22 cellular contexts compared by ENCODE assay signal in genomic region chr19:1807695-1808394, GRCh38. TPM values are rescaled to one million over a fixed set of nuclear protein-coding genes. Genes with fewer than 3 reads are reported as not detected.
"Had no signal": no experiment of that assay in that cellular context is flagged by ENCODE, and none has a peak within 500 bp of the region (broad histone marks: within the 10 kb centered on the region; RNA-seq: fewer than 3 reads in every experiment).

No MANE protein-coding gene starts in this region.

- H3K9me3 ChIP-seq: adrenal gland, left lung, right atrium auricular region, SK-N-SH, transverse colon had no signal

- H3K27me3 Mint-ChIP-seq: activated CD4-positive, alpha-beta T cell treated with anti-CD3 and anti-CD28 coated beads, Interleukin-2, amount 10 ng/mL, durations not matched to agents 24 days and 14 days; activated T-cell treated with anti-CD3 and anti-CD28 coated beads, Interleukin-2, amount 50 U/mL, for 24 hours; stimulated activated naive CD8-positive, alpha-beta T cell treated with anti-CD3 and anti-CD28 coated beads, Interleukin-15, Interleukin-2, amounts not matched to agents 100 ng/mL and 50 ng/mL, for 24 hours had no signal

- H3K27ac ChIP-seq: adrenal gland, cardiac muscle cell, dorsolateral prefrontal cortex, left lung, right atrium auricular region, transverse colon had no signal

- H3K4me3 Mint-ChIP-seq: activated CD4-positive, alpha-beta T cell treated with anti-CD3 and anti-CD28 coated beads, Interleukin-2, amount 10 ng/mL, durations not matched to agents 24 days and 14 days; activated CD8-positive, alpha-beta T cell treated with anti-CD3 and anti-CD28 coated beads, Interleukin-2, amount 10 ng/mL, durations not matched to agents 7 days and 5 days; activated T-cell treated with anti-CD3 and anti-CD28 coated beads, Interleukin-2, amount 50 U/mL, for 24 hours; stimulated activated naive CD8-positive, alpha-beta T cell treated with anti-CD3 and anti-CD28 coated beads, Interleukin-15, Interleukin-2, amounts not matched to agents 100 ng/mL and 50 ng/mL, for 24 hours had no signal

- H3K27me3 ChIP-seq: adrenal gland, cardiac muscle cell, dorsolateral prefrontal cortex, left lung, right atrium auricular region, transverse colon had no signal

- ATAC-seq: activated CD8-positive, alpha-beta T cell treated with anti-CD3 and anti-CD28 coated beads, Interleukin-2, amount 10 ng/mL, durations not matched to agents 7 days and 5 days; activated naive CD4-positive, alpha-beta T cell treated with anti-CD3 and anti-CD28 coated beads, Interleukin-2, amount 50 U/mL, for 72 hours; left lung had no signal

- H3K36me3 Mint-ChIP-seq: activated naive CD4-positive, alpha-beta T cell treated with anti-CD3 and anti-CD28 coated beads, Interleukin-2, amount 50 U/mL, for 72 hours had no signal

- H3K9me3 Mint-ChIP-seq: activated CD4-positive, alpha-beta T cell treated with anti-CD3 and anti-CD28 coated beads, Interleukin-2, amount 10 ng/mL, durations not matched to agents 24 days and 14 days; activated naive CD4-positive, alpha-beta T cell treated with anti-CD3 and anti-CD28 coated beads, Interleukin-2, amount 50 U/mL, for 72 hours; activated T-cell treated with anti-CD3 and anti-CD28 coated beads, Interleukin-2, amount 50 U/mL, for 24 hours; stimulated activated naive CD8-positive, alpha-beta T cell treated with anti-CD3 and anti-CD28 coated beads, Interleukin-15, Interleukin-2, amounts not matched to agents 100 ng/mL and 50 ng/mL, for 24 hours had no signal

- H3K9me2 ChIP-seq: SK-N-SH had no signal

- H3K4me3 ChIP-seq: adrenal gland, cardiac muscle cell, dorsolateral prefrontal cortex, left lung, right atrium auricular region, transverse colon had no signal

- H3K27ac Mint-ChIP-seq: activated CD4-positive, alpha-beta T cell treated with anti-CD3 and anti-CD28 coated beads, Interleukin-2, amount 10 ng/mL, durations not matched to agents 24 days and 14 days; activated CD8-positive, alpha-beta T cell treated with anti-CD3 and anti-CD28 coated beads, Interleukin-2, amount 10 ng/mL, durations not matched to agents 7 days and 5 days; activated naive CD4-positive, alpha-beta T cell treated with anti-CD3 and anti-CD28 coated beads, Interleukin-2, amount 50 U/mL, for 72 hours; activated T-cell treated with anti-CD3 and anti-CD28 coated beads, Interleukin-2, amount 50 U/mL, for 24 hours; stimulated activated naive CD8-positive, alpha-beta T cell treated with anti-CD3 and anti-CD28 coated beads, Interleukin-15, Interleukin-2, amounts not matched to agents 100 ng/mL and 50 ng/mL, for 24 hours had no signal

- H3K4me2 ChIP-seq: SK-N-SH had no signal

- DNase-seq: activated CD4-positive, alpha-beta T cell treated with anti-CD3 and anti-CD28 coated beads, Interleukin-2, amount 10 ng/mL, durations not matched to agents 24 days and 14 days; activated CD4-positive, CD25-positive, alpha-beta regulatory T cell; activated CD8-positive, alpha-beta T cell treated with anti-CD3 and anti-CD28 coated beads, Interleukin-2, amount 10 ng/mL, durations not matched to agents 7 days and 5 days; activated gamma-delta T cell treated with Interleukin-2 at 50 U/mL for 16 hours; activated T-cell treated with anti-CD3 and anti-CD28 coated beads, Interleukin-2, amount 50 U/mL, for 24 hours; adrenal gland; dorsolateral prefrontal cortex; foreskin melanocyte; hypothalamus; mammary epithelial cell; SK-N-SH; stimulated activated CD4-positive, alpha-beta T cell treated with anti-CD3 and anti-CD28 coated beads, Interleukin-2, amount 100 ng/mL, for 48 hours; transverse colon had no signal

- H3K36me3 ChIP-seq: adrenal gland, cardiac muscle cell, right atrium auricular region, transverse colon had no signal

RNA-seq across cellular contexts. Expression of gene ONECUT3, which starts 54.5 kb away (rescaled TPM):
- total RNA-seq: activated CD4-positive, alpha-beta T cell treated with anti-CD3 and anti-CD28 coated beads, Interleukin-2, amount 10 ng/mL, durations not matched to agents 24 days and 14 days; activated CD8-positive, alpha-beta T cell treated with anti-CD3 and anti-CD28 coated beads, Interleukin-2, amount 10 ng/mL, durations not matched to agents 7 days and 5 days; activated naive CD4-positive, alpha-beta T cell treated with anti-CD3 and anti-CD28 coated beads, Interleukin-2, amount 50 U/mL, for 72 hours; adrenal gland; cardiac muscle cell; dorsolateral prefrontal cortex; epithelial cell of proximal tubule; left lung; omental fat pad; posterior vena cava; right atrium auricular region; skeletal muscle tissue; transverse colon had no signal
